Comparison of ENCODE assay signal across 28 cellular contexts in genomic region chr4:2607822-2608221, GRCh38.
"Had no signal": no experiment of that assay in that cellular context is flagged by ENCODE, and none has a peak within 500 bp of the region (broad histone marks: within the 10 kb centered on the region; RNA-seq: fewer than 3 reads in every experiment).

No MANE protein-coding gene starts in this region.

- H3K9me3 ChIP-seq: esophagus muscularis mucosa, heart right ventricle, neutrophil, right lobe of liver had no signal

- H3K4me3 ChIP-seq: esophagus muscularis mucosa, heart right ventricle, lung, right lobe of liver had no signal

- H3K4me1 ChIP-seq: right lobe of liver had no signal

- H3K27me3 Mint-ChIP-seq: dendritic cell treated with granulocyte-macrophage colony-stimulating factor and Interleukin-4, amounts not matched to agents 40 ng/mL and 50 ng/mL, for 4 days; stimulated activated naive CD8-positive, alpha-beta T cell treated with anti-CD3 and anti-CD28 coated beads, Interleukin-15, amount 100 ng/mL, for 72 hours had no signal

- ATAC-seq: activated CD4-positive, CD25-positive, alpha-beta regulatory T cell treated with anti-CD3 and anti-CD28 coated beads, Interleukin-2, amount 50 U/mL, for 24 hours; left lobe of liver; right lobe of liver; stimulated activated effector memory CD8-positive, alpha-beta T cell treated with anti-CD3 and anti-CD28 coated beads, Interleukin-12 subunit alpha, Interleukin-12 subunit beta, amount 100 ng/mL, for 72 hours; stimulated activated naive CD8-positive, alpha-beta T cell treated with anti-CD3 and anti-CD28 coated beads, Interleukin-15, amount 100 ng/mL, for 72 hours had no signal

- DNase-seq: activated CD4-positive, alpha-beta T cell treated with anti-CD3 and anti-CD28 coated beads for 48 hours; activated CD4-positive, alpha-beta T cell treated with anti-CD3 and anti-CD28 coated beads, Interleukin-2, amount 50 U/mL, for 48 hours; activated CD8-positive, alpha-beta memory T cell treated with anti-CD3 and anti-CD28 coated beads for 24 hours; activated gamma-delta T cell treated with Interleukin-2 at 50 U/mL for 16 hours; activated naive CD4-positive, alpha-beta T cell treated with anti-CD3 and anti-CD28 coated beads, Interleukin-2, amount 50 U/mL, for 16 hours; amniotic stem cell; brain microvascular endothelial cell; caudate nucleus; foreskin melanocyte; heart right ventricle; kidney glomerular epithelial cell; mesendoderm; right lobe of liver; stimulated activated CD4-positive, alpha-beta T cell treated with anti-CD3 and anti-CD28 coated beads, Interleukin-12 subunit alpha, Interleukin-12 subunit beta, amount 100 ng/mL, for 4 hours; stimulated activated CD4-positive, alpha-beta T cell treated with anti-CD3 and anti-CD28 coated beads, Interleukin-4, amount 100 ng/mL, for 24 hours; stimulated activated naive CD8-positive, alpha-beta T cell treated with anti-CD3 and anti-CD28 coated beads, Interleukin-15, amount 100 ng/mL, for 72 hours; substantia nigra; T-helper 1 cell had no signal

- H3K4me3 Mint-ChIP-seq: activated T-helper 1 cell treated with anti-CD3 and anti-CD28 coated beads, Interleukin-12 subunit alpha, Interleukin-12 subunit beta, Interleukin-2, Interleukin-4 antibody, amounts not matched to agents 30 ng/mL and 10 ng/mL and 1 ng/mL, durations not matched to agents 14 hours and 24 hours and 36 hours; dendritic cell treated with granulocyte-macrophage colony-stimulating factor and Interleukin-4, amounts not matched to agents 40 ng/mL and 50 ng/mL, for 4 days; nephron; stimulated activated effector memory CD8-positive, alpha-beta T cell treated with anti-CD3 and anti-CD28 coated beads, Interleukin-12 subunit alpha, Interleukin-12 subunit beta, amount 100 ng/mL, for 72 hours; stimulated activated naive CD8-positive, alpha-beta T cell treated with anti-CD3 and anti-CD28 coated beads, Interleukin-15, amount 100 ng/mL, for 72 hours had no signal

- H3K27me3 ChIP-seq: brain microvascular endothelial cell, esophagus muscularis mucosa, heart right ventricle, neutrophil, right lobe of liver had no signal

- H3K36me3 ChIP-seq: brain microvascular endothelial cell, right lobe of liver had no signal

- H3K27ac ChIP-seq: brain microvascular endothelial cell, esophagus muscularis mucosa, heart right ventricle, neutrophil, right lobe of liver, VCaP had no signal

- H3K9me3 Mint-ChIP-seq: activated T-helper 1 cell treated with anti-CD3 and anti-CD28 coated beads, Interleukin-12 subunit alpha, Interleukin-12 subunit beta, Interleukin-2, Interleukin-4 antibody, amounts not matched to agents 30 ng/mL and 10 ng/mL and 1 ng/mL, durations not matched to agents 14 hours and 24 hours and 36 hours; dendritic cell treated with granulocyte-macrophage colony-stimulating factor and Interleukin-4, amounts not matched to agents 40 ng/mL and 50 ng/mL, for 4 days; nephron; stimulated activated effector memory CD8-positive, alpha-beta T cell treated with anti-CD3 and anti-CD28 coated beads, Interleukin-12 subunit alpha, Interleukin-12 subunit beta, amount 100 ng/mL, for 72 hours; stimulated activated naive CD8-positive, alpha-beta T cell treated with anti-CD3 and anti-CD28 coated beads, Interleukin-15, amount 100 ng/mL, for 72 hours had no signal

- H3K27ac Mint-ChIP-seq: activated T-helper 1 cell treated with anti-CD3 and anti-CD28 coated beads, Interleukin-12 subunit alpha, Interleukin-12 subunit beta, Interleukin-2, Interleukin-4 antibody, amounts not matched to agents 30 ng/mL and 10 ng/mL and 1 ng/mL, durations not matched to agents 14 hours and 24 hours and 36 hours; dendritic cell treated with granulocyte-macrophage colony-stimulating factor and Interleukin-4, amounts not matched to agents 40 ng/mL and 50 ng/mL, for 4 days; stimulated activated effector memory CD8-positive, alpha-beta T cell treated with anti-CD3 and anti-CD28 coated beads, Interleukin-12 subunit alpha, Interleukin-12 subunit beta, amount 100 ng/mL, for 72 hours; stimulated activated naive CD8-positive, alpha-beta T cell treated with anti-CD3 and anti-CD28 coated beads, Interleukin-15, amount 100 ng/mL, for 72 hours had no signal
